In genomic region chr16:85653226-85653917, GRCh38 we compare ENCODE assay signal across 12 cellular contexts. TPM values are rescaled to one million over a fixed set of nuclear protein-coding genes. Genes with fewer than 3 reads are reported as not detected.
A peak's percentile ranks its signal among the peaks of the same experiment; 100 is the strongest.
DNase-seq lines count a peak whose midpoint lies in the region; ATAC-seq and TF ChIP-seq lines count a peak whose summit lies in the region.
"Had no signal": no experiment of that assay in that cellular context is flagged by ENCODE, and none has a peak within 500 bp of the region (broad histone marks: within the 10 kb centered on the region; RNA-seq: fewer than 3 reads in every experiment).

No MANE protein-coding gene starts in this region.

- H3K14ac ChIP-seq in mesenchymal stem cell (ENCODE audit: low read length in 2 of 2), result peak overlapping the region in 1 of 2 experiments; percentile 19

- no peaks in the 10 kb centered on the region for H3K9me3 ChIP-seq in GM23248 (ENCODE audit: low read depth)
- no peaks in the 10 kb centered on the region for H3K9me3 ChIP-seq in body of pancreas
- H3K9me3 ChIP-seq in mesenchymal stem cell (ENCODE audit: control insufficient read depth, low read length), result no peaks in the 10 kb centered on the region
- no peaks in the 10 kb centered on the region for H3K9me3 ChIP-seq in testis
- H3K9me3 ChIP-seq: heart right ventricle, left lung had no signal

- peaks cover 6% of the 10 kb centered on the region; the same call in 1 of the 2 replicates for H3K4me1 ChIP-seq in GM23248 (ENCODE audit: insufficient read depth)
- H3K4me1 ChIP-seq in body of pancreas, result peaks cover 24% of the 10 kb centered on the region
- H3K4me1 ChIP-seq in mesenchymal stem cell (ENCODE audit: control insufficient read depth, insufficient read depth, low read depth, low read length), result peaks cover 31% of the 10 kb centered on the region
- H3K4me1 ChIP-seq in testis, result peaks cover 30% of the 10 kb centered on the region

- H4K8ac ChIP-seq in mesenchymal stem cell (ENCODE audit: low read length), result no peak overlapping the region

- no peak overlapping the region for H3K4ac ChIP-seq in mesenchymal stem cell (ENCODE audit: low read depth in 1 of 2, low read length in 2 of 2)

- H3K9ac ChIP-seq in GM23248, result peak overlapping the region; percentile 28; the same call in 1 of the 2 replicates
- H3K9ac ChIP-seq in mesenchymal stem cell (ENCODE audit: low read length), result no peak overlapping the region

- no peak overlapping the region for H2BK5ac ChIP-seq in mesenchymal stem cell (ENCODE audit: low read depth, low read length, poor library complexity, severe bottlenecking)

- H3K27me3 ChIP-seq in GM23248 (replicated peaks; ENCODE audit: insufficient read depth) (no peaks in the 10 kb centered on the region), body of pancreas (no peaks in the 10 kb centered on the region), mesenchymal stem cell (ENCODE audit: control insufficient read depth in 1 of 2, insufficient read depth in 1 of 2, low read length in 2 of 2) (no peaks in the 10 kb centered on the region), testis (no peaks in the 10 kb centered on the region)
- H3K27me3 ChIP-seq: heart right ventricle, left lung had no signal

- H2BK120ac ChIP-seq in mesenchymal stem cell (ENCODE audit: low read depth, low read length), result no peak overlapping the region

- no peaks in the 10 kb centered on the region for H3K9me2 ChIP-seq in GM23248 (ENCODE audit: insufficient read depth)

- intact Hi-C loops in body of pancreas (cut with DNase I), result no loop called here
- intact Hi-C loops in testis (cut with DNase I; ENCODE audit: low total_unique reads), result no loop called here

- peaks cover 9% of the 10 kb centered on the region; the same call in 1 of the 2 replicates for H3K36me3 ChIP-seq in GM23248 (ENCODE audit: low read depth)
- H3K36me3 ChIP-seq in body of pancreas (replicated peaks in 1 of 2; ENCODE audit: insufficient read depth in 1 of 2, low read depth in 2 of 2), result peaks cover 26 to 34% of the 10 kb centered on the region in 2 donors
- H3K36me3 ChIP-seq in mesenchymal stem cell (ENCODE audit: control insufficient read depth in 1 of 2, insufficient read depth in 2 of 2, low read depth in 1 of 2, low read length in 2 of 2), result peaks cover 37 to 84% of the 10 kb centered on the region in 2 experiments
- H3K36me3 ChIP-seq in testis (ENCODE audit: low read depth, missing control alignments), result no peaks in the 10 kb centered on the region

- peak overlapping the region; percentile 76 for H4K91ac ChIP-seq in mesenchymal stem cell (ENCODE audit: low read length)

- in situ Hi-C loops in GM23248 (cut with MboI), result no loop called here

- peaks cover 28% of the 10 kb centered on the region for H3K79me1 ChIP-seq in mesenchymal stem cell (replicated peaks; ENCODE audit: low read length, poor library complexity, severe bottlenecking)

- no peak for DNase-seq in GM23248
- no peak for DNase-seq in body of pancreas
- DNase-seq in mesenchymal stem cell, result no peak
- no peak for DNase-seq in testis
- DNase-seq in NCI-H2029 (lab: John Stamatoyannopoulos, UW), result no peak
- no peak for DNase-seq in epidermal melanocyte (ENCODE audit: insufficient read length, low spot score)
- DNase-seq in activated effector memory CD4-positive, alpha-beta T cell treated with Interleukin-2 at 50 U/mL for 16 hours, result no peak
- DNase-seq: NCI-H526 treated with DMSO at 0.1 percent for 48 hours, nephron progenitor cell had no signal

- ATAC-seq in body of pancreas, result no peak
- ATAC-seq in HG03378 (IDR thresholded peaks at IDR 0.05; ENCODE audit: unreplicated experiment), result no peak

- H3K23ac ChIP-seq in mesenchymal stem cell (ENCODE audit: low read length in 2 of 2), result no peak overlapping the region

- H3K4me2 ChIP-seq in GM23248 (ENCODE audit: unreplicated experiment), result no peak overlapping the region
- no peak overlapping the region for H3K4me2 ChIP-seq in mesenchymal stem cell (ENCODE audit: low read length, poor library complexity, severe bottlenecking)

- H2AK5ac ChIP-seq in mesenchymal stem cell (ENCODE audit: low read length, severe bottlenecking), result no peak overlapping the region

- H2BK12ac ChIP-seq in mesenchymal stem cell (ENCODE audit: low read length in 2 of 2), result no peak overlapping the region

- TF ChIP-seq CTCF in body of pancreas (IDR thresholded peaks at IDR 0.05) (no peak), testis (IDR thresholded peaks at IDR 0.05) (no peak)

- TF ChIP-seq POLR2A in body of pancreas (IDR thresholded peaks at IDR 0.05) (no peak), testis (IDR thresholded peaks at IDR 0.05) (no peak)

- H3K18ac ChIP-seq in mesenchymal stem cell (ENCODE audit: low read depth in 1 of 2, low read length in 2 of 2), result peak overlapping the region in 1 of 2 experiments; percentile 18

- WGBS in GM23248 (ENCODE audit: low coverage in 1 of 2, low lambda C conversion rate in 2 of 2, missing lambda C conversion rate in 2 of 2), 2 experiments, result 81 to 83% methylated on average over 22 of the region's 22 CpGs
- 68 to 85% methylated on average over 4 to 21 of the region's 22 CpGs for WGBS in body of pancreas, 2 donors
- 93% methylated on average over 21 of the region's 22 CpGs for WGBS in mesenchymal stem cell
- WGBS in testis, 2 donors, result 69 to 93% methylated on average over 3 to 21 of the region's 22 CpGs

- H3F3A ChIP-seq in GM23248 (ENCODE audit: insufficient read depth), result peaks cover 8% of the 10 kb centered on the region; the same call in 1 of the 2 replicates

- no peaks in the 10 kb centered on the region for H4K20me1 ChIP-seq in GM23248 (ENCODE audit: insufficient read depth)

- H3K4me3 ChIP-seq in GM23248, result no peak overlapping the region
- H3K4me3 ChIP-seq in body of pancreas, result no peak overlapping the region
- no peak overlapping the region for H3K4me3 ChIP-seq in mesenchymal stem cell (ENCODE audit: insufficient read depth in 1 of 2, low read depth in 1 of 2, low read length in 2 of 2)
- no peak overlapping the region for H3K4me3 ChIP-seq in testis
- H3K4me3 ChIP-seq: heart right ventricle, left lung had no signal

- no peak overlapping the region for H2BK15ac ChIP-seq in mesenchymal stem cell (ENCODE audit: low read depth, poor library complexity, severe bottlenecking)

- 0 out of 2 replicates have a peak overlapping the region, but pooled peaks have one; percentile 18 for H3K27ac ChIP-seq in GM23248
- peak overlapping the region; percentile 49 to 68 (median 60) for H3K27ac ChIP-seq in body of pancreas
- H3K27ac ChIP-seq in mesenchymal stem cell (ENCODE audit: low read length, poor library complexity, severe bottlenecking), result no peak overlapping the region
- H3K27ac ChIP-seq in testis, result peak overlapping the region; percentile 9 to 53

- no peak overlapping the region for H2AFZ ChIP-seq in GM23248
- no peak overlapping the region for H2AFZ ChIP-seq in mesenchymal stem cell (ENCODE audit: low read depth, low read length)

- 0 out of 2 replicates have a peak, but pooled peaks cover 8% of the 10 kb centered on the region for H3K79me2 ChIP-seq in GM23248 (ENCODE audit: insufficient read depth)

RNA-seq across cellular contexts. Expression of gene GINS2, which starts 35.4 kb away (rescaled TPM):
- total RNA-seq in GM23248 (2014; rRNA removed; shearing (Covaris generic)), result 3.8 and 9.9 TPM in 2 replicates
- polyA plus RNA-seq in GM23248 (2016; fragmentation: Nextera tagmentation; extraction: Ambion mirVana), result 6.5 and 8.9 TPM in 2 replicates
- total RNA-seq in body of pancreas, result under 1 TPM; 0.26 to 0.33 TPM
- 2.4 TPM for polyA plus RNA-seq in mesenchymal stem cell (2013, experiment 1 of 2)
- 2.2 TPM for polyA plus RNA-seq in mesenchymal stem cell (2013, experiment 2 of 2)
- 10 to 100 TPM in 1 of 2 donors, 1 to 10 TPM in 1; 8.9 to 13.8 TPM for total RNA-seq in testis
- polyA plus RNA-seq in testis (ENCODE audit: insufficient read depth, low read depth, low replicate concordance), result 11.8 TPM

RNA-seq across cellular contexts. Expression of gene GSE1, which starts 40.2 kb away (rescaled TPM):
- total RNA-seq in GM23248 (2014; rRNA removed; shearing (Covaris generic)), result 35.1 and 46.3 TPM in 2 replicates
- polyA plus RNA-seq in GM23248 (2016; fragmentation: Nextera tagmentation; extraction: Ambion mirVana) (10.6 and 11.6 TPM in 2 replicates), testis (ENCODE audit: insufficient read depth, low read depth, low replicate concordance) (49.9 TPM)
- total RNA-seq in body of pancreas (100 to 1,000 TPM in 1 of 2 donors, 10 to 100 TPM in 1; 76.5 to 221 TPM), testis (100 to 1,000 TPM; 188 to 212 TPM)
- polyA plus RNA-seq in mesenchymal stem cell (2013, experiment 1 of 2), result 39.2 TPM
- 38.5 TPM for polyA plus RNA-seq in mesenchymal stem cell (2013, experiment 2 of 2)
